ENCODE assay signal across 29 cellular contexts in the genomic region with DNA sequence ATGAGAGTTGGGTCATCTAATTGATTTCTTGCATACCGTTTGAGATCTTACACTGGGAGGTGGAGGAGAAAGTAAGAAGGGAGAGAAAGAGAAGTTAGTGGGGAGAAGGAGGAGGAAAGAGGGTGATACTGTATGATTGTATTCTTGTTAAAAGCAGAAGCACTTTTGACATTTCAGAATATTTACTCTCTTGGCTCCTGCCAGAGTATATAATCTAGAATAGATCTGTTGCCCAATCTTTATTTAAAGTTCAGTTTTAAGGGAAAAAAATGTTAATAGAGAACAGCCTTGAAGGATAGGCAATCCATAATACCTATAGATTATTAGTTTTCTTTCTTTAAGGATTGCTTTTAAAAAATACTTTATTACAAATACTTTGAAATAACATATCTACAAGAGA.
"Had no signal": no experiment of that assay in that cellular context is flagged by ENCODE, and none has a peak within 500 bp of the region (broad histone marks: within the 10 kb centered on the region; RNA-seq: fewer than 3 reads in every experiment).

No MANE protein-coding gene starts in this region.

- ATAC-seq: activated CD8-positive, alpha-beta T cell treated with anti-CD3 and anti-CD28 coated beads, Interleukin-2, amount 10 ng/mL, durations not matched to agents 7 days and 5 days; activated naive CD4-positive, alpha-beta T cell treated with anti-CD3 and anti-CD28 coated beads, Interleukin-2, amount 50 U/mL, for 72 hours; activated T-cell treated with anti-CD3 and anti-CD28 coated beads, Interleukin-2, amount 50 U/mL, for 4 hours; body of pancreas; Panc1; SK-N-SH treated with all-trans-retinoic acid at 6 μM for 48 hours had no signal

- FAIRE-seq: astrocyte, TTC549 had no signal

- DNase-seq: activated CD4-positive, alpha-beta T cell treated with anti-CD3 and anti-CD28 coated beads, Interleukin-2, amount 10 ng/mL, durations not matched to agents 24 days and 14 days; activated CD4-positive, alpha-beta T cell treated with anti-CD3 and anti-CD28 coated beads, Interleukin-2, amount 50 U/mL, for 48 hours; activated CD8-positive, alpha-beta T cell treated with anti-CD3 and anti-CD28 coated beads, Interleukin-2, amount 10 ng/mL, durations not matched to agents 7 days and 5 days; activated gamma-delta T cell treated with Interleukin-2 at 50 U/mL for 16 hours; activated naive CD4-positive, alpha-beta T cell treated with anti-CD3 and anti-CD28 coated beads for 36 hours; activated T-cell treated with anti-CD3 and anti-CD28 coated beads, Interleukin-2, amount 50 U/mL, for 4 hours; adrenal gland; body of pancreas; MM.1S; NCI-H1092; NCI-H1436 treated with DMSO at 0.1 percent for 48 hours; NCI-H1694 treated with DMSO at 0.1 percent for 48 hours; NCI-H2029; NCI-H345; NCI-H524 treated with DMSO at 0.1 percent for 48 hours; NCI-H748 treated with DMSO at 0.1 percent for 48 hours; NK-92 treated with Interleukin-12 subunit alpha and Interleukin-12 subunit beta, amount 100 ng/mL, for 24 hours; SHP77; SW 1271; T-helper 1 cell; T1000 had no signal

- H3K9ac ChIP-seq: KMS-11 had no signal

- H3K4me3 ChIP-seq: adrenal gland, body of pancreas, breast epithelium had no signal

- H3K4me1 ChIP-seq: body of pancreas, breast epithelium had no signal

- H3K27me3 Mint-ChIP-seq: activated CD4-positive, alpha-beta T cell treated with anti-CD3 and anti-CD28 coated beads, Interleukin-2, amount 10 ng/mL, durations not matched to agents 24 days and 14 days had no signal

- H3K36me3 ChIP-seq: adrenal gland, breast epithelium had no signal

- H3K9me3 ChIP-seq: adrenal gland had no signal

- H3K4me3 Mint-ChIP-seq: activated CD4-positive, alpha-beta T cell treated with anti-CD3 and anti-CD28 coated beads, Interleukin-2, amount 10 ng/mL, durations not matched to agents 24 days and 14 days; activated CD8-positive, alpha-beta T cell treated with anti-CD3 and anti-CD28 coated beads, Interleukin-2, amount 10 ng/mL, durations not matched to agents 7 days and 5 days; activated naive CD4-positive, alpha-beta T cell treated with anti-CD3 and anti-CD28 coated beads for 36 hours; activated T-cell treated with anti-CD3 and anti-CD28 coated beads, Interleukin-2, amount 50 U/mL, for 4 hours; activated T-helper 1 cell treated with anti-CD3 and anti-CD28 coated beads, Interleukin-12 subunit alpha, Interleukin-12 subunit beta, Interleukin-2, Interleukin-4 antibody, amounts not matched to agents 30 ng/mL and 10 ng/mL and 1 ng/mL, durations not matched to agents 14 hours and 24 hours and 36 hours had no signal

- H3K27ac Mint-ChIP-seq: activated CD4-positive, alpha-beta T cell treated with anti-CD3 and anti-CD28 coated beads, Interleukin-2, amount 10 ng/mL, durations not matched to agents 24 days and 14 days; activated CD8-positive, alpha-beta T cell treated with anti-CD3 and anti-CD28 coated beads, Interleukin-2, amount 10 ng/mL, durations not matched to agents 7 days and 5 days; activated naive CD4-positive, alpha-beta T cell treated with anti-CD3 and anti-CD28 coated beads for 36 hours; activated naive CD4-positive, alpha-beta T cell treated with anti-CD3 and anti-CD28 coated beads, Interleukin-2, amount 50 U/mL, for 72 hours; activated T-helper 1 cell treated with anti-CD3 and anti-CD28 coated beads, Interleukin-12 subunit alpha, Interleukin-12 subunit beta, Interleukin-2, Interleukin-4 antibody, amounts not matched to agents 30 ng/mL and 10 ng/mL and 1 ng/mL, durations not matched to agents 14 hours and 24 hours and 36 hours had no signal

- H3K27ac ChIP-seq: adrenal gland, body of pancreas, breast epithelium, KMS-11 had no signal
